In genomic region chr2:64036343-64036742, GRCh38 we compare ENCODE assay signal across 8 cellular contexts. TPM values are rescaled to one million over a fixed set of nuclear protein-coding genes. Genes with fewer than 3 reads are reported as not detected.
DNase-seq lines count a peak whose midpoint lies in the region; ATAC-seq and TF ChIP-seq lines count a peak whose summit lies in the region.

No MANE protein-coding gene starts in this region.

- no peaks in the 10 kb centered on the region for H3K36me3 ChIP-seq in DOHH2 (ENCODE audit: control insufficient read depth, low read length)
- H3K36me3 ChIP-seq in H7 (replicated peaks; ENCODE audit: control insufficient read depth, insufficient read depth, low read length): no peaks in the 10 kb centered on the region

- peaks cover 44% of the 10 kb centered on the region for H3K4me1 Mint-ChIP-seq in T-helper 2 cell treated with Interferon-gamma antibody and Interleukin-4, amounts not matched to agents 5 μg/mL and 100 μg/mL, for 36 hours (ENCODE audit: low read depth)

- H3K36me3 Mint-ChIP-seq in T-helper 2 cell treated with Interferon-gamma antibody and Interleukin-4, amounts not matched to agents 5 μg/mL and 100 μg/mL, for 36 hours (ENCODE audit: low read depth): peaks cover 12% of the 10 kb centered on the region

- H3K27me3 ChIP-seq in DOHH2 (ENCODE audit: control insufficient read depth, low read length) (no peaks in the 10 kb centered on the region), H7 (ENCODE audit: control insufficient read depth, insufficient read depth, low read length) (no peaks in the 10 kb centered on the region)

- peaks cover 16% of the 10 kb centered on the region for H3K4me1 ChIP-seq in DOHH2 (ENCODE audit: control insufficient read depth, low read length)

- H3K4me2 ChIP-seq in DOHH2 (ENCODE audit: low read length): peak overlapping the region; percentile 46

- H3K4me3 ChIP-seq in DOHH2 (ENCODE audit: low read length): 0 out of 2 replicates have a peak overlapping the region, but pooled peaks have one; percentile 20
- H3K4me3 ChIP-seq in H7 (ENCODE audit: insufficient read depth, low read depth, low read length): no peak overlapping the region

- no peaks in the 10 kb centered on the region for H4K20me1 ChIP-seq in DOHH2 (ENCODE audit: control insufficient read depth, insufficient read depth, low read depth, low read length)

- H3K9me3 Mint-ChIP-seq in T-helper 2 cell treated with Interferon-gamma antibody and Interleukin-4, amounts not matched to agents 5 μg/mL and 100 μg/mL, for 36 hours: peaks cover 22% of the 10 kb centered on the region

- H3K79me2 ChIP-seq in DOHH2 (ENCODE audit: control insufficient read depth, low read length): no peaks in the 10 kb centered on the region

- no peaks in the 10 kb centered on the region for H3K9me2 ChIP-seq in DOHH2 (replicated peaks; ENCODE audit: control insufficient read depth, low read length)

- DNase-seq in T-helper 2 cell treated with Interferon-gamma antibody and Interleukin-4, amounts not matched to agents 5 μg/mL and 100 μg/mL, for 36 hours (ENCODE audit: low spot score): peak; percentile 42
- peak; percentile 78 for DNase-seq in kidney tubule cell (ENCODE audit: low spot score)
- no peak for DNase-seq in NCI-H82 treated with DMSO at 0.1 percent for 48 hours (lab: John Stamatoyannopoulos, UW; ENCODE audit: unreplicated experiment)
- DNase-seq in inferior parietal cortex (ENCODE audit: extremely low spot score): no peak
- no peak for DNase-seq in H7

- peaks cover 4% of the 10 kb centered on the region; the same call in 1 of the 2 replicates for H3F3A ChIP-seq in DOHH2 (ENCODE audit: control insufficient read depth, insufficient read depth)

- peak; percentile 97 for ATAC-seq in GM19452 (IDR thresholded peaks at IDR 0.05; ENCODE audit: unreplicated experiment)
- ATAC-seq in HG03378 (IDR thresholded peaks at IDR 0.05; ENCODE audit: unreplicated experiment): peak; percentile 98

- peak overlapping the region; percentile 91 for H3K27ac Mint-ChIP-seq in T-helper 2 cell treated with Interferon-gamma antibody and Interleukin-4, amounts not matched to agents 5 μg/mL and 100 μg/mL, for 36 hours

- H3K4me3 Mint-ChIP-seq in T-helper 2 cell treated with Interferon-gamma antibody and Interleukin-4, amounts not matched to agents 5 μg/mL and 100 μg/mL, for 36 hours: peak overlapping the region; percentile 49

- no peak for TF ChIP-seq CTCF in DOHH2 (IDR thresholded peaks at IDR 0.05; ENCODE audit: low read depth, low read length, poor library complexity, severe bottlenecking)

- peaks cover 2% of the 10 kb centered on the region for H3K27me3 Mint-ChIP-seq in T-helper 2 cell treated with Interferon-gamma antibody and Interleukin-4, amounts not matched to agents 5 μg/mL and 100 μg/mL, for 36 hours (ENCODE audit: low read depth)

- H3K9me3 ChIP-seq in DOHH2 (ENCODE audit: control insufficient read depth, insufficient read depth, low read length): no peaks in the 10 kb centered on the region

- H3K27ac ChIP-seq in DOHH2 (ENCODE audit: low read depth, low read length): no peak overlapping the region

RNA-seq across cellular contexts. Expression of gene VPS54, which starts 17.1 kb away (rescaled TPM):
- 19.9 and 26.3 TPM in 2 replicates for total RNA-seq in H7 (2014; rRNA removed; shearing (Covaris generic))

Comparison
In these comparisons a context has a peak if more than half of its experiments do, and no peak if none do; other contexts are left out.
1. DNase-seq: peak in T-helper 2 cell treated with Interferon-gamma antibody and Interleukin-4, amounts not matched to agents 5 μg/mL and 100 μg/mL, for 36 hours (single experiment) and kidney tubule cell (single experiment); none in NCI-H82 treated with DMSO at 0.1 percent for 48 hours (single experiment), inferior parietal cortex (single experiment) and H7 (single experiment).